ENCODE assay signal across 24 cellular contexts in the genomic region with DNA sequence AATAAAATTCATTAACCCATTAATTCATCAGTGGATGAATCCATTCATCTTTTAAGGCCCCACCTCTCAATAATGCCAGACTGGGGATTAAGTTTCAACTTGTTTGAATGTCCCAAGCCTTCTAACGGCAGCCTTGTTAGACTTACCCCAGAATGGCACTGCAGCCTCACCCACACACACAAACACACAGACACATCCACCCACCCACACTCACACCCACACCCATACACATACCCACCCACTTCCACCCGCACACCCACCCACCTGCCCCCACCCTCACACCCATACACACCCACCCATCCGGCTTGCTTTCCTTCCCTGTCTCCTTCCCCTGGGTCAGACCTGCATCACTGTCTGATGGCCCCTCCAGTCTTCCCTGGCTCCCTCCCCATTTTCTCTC.
DNase-seq lines count a peak whose midpoint lies in the region; ATAC-seq, FAIRE-seq and TF ChIP-seq lines count a peak whose summit lies in the region.
"Had no signal": no experiment of that assay in that cellular context is flagged by ENCODE, and none has a peak within 500 bp of the region (broad histone marks: within the 10 kb centered on the region; RNA-seq: fewer than 3 reads in every experiment).

No MANE protein-coding gene starts in this region.

- no peaks in the 10 kb centered on the region for H3K79me2 ChIP-seq in astrocyte (ENCODE audit: insufficient read depth, low read length)

- no peak overlapping the region for H3K27ac ChIP-seq in astrocyte (ENCODE audit: low read depth, low read length)
- peak overlapping the region in 3 of 5 donors; percentile 4 to 89 (median 85) for H3K27ac ChIP-seq in stomach
- H3K27ac ChIP-seq: SK-N-MC, spleen had no signal

- TF ChIP-seq CTCF in HFFc6 (IDR thresholded peaks at IDR 0.05) (no peak), astrocyte (IDR thresholded peaks at IDR 0.05; ENCODE audit: insufficient read depth, low read depth, low read length) (no peak), natural killer cell (IDR thresholded peaks at IDR 0.05) (no peak), stomach (IDR thresholded peaks at IDR 0.05) (no peak)

- H2AFZ ChIP-seq in astrocyte (ENCODE audit: low read depth, low read length): no peak overlapping the region

- 86 to 98% (median 91%) methylated on average over 3 of the region's 3 CpGs for WGBS in stomach, 5 donors

- H3K36me3 ChIP-seq in astrocyte (ENCODE audit: insufficient read depth, low read length): no peaks in the 10 kb centered on the region
- H3K36me3 ChIP-seq in stomach: no peaks in the 10 kb centered on the region
- H3K36me3 ChIP-seq: spleen, thoracic aorta had no signal

- intact Hi-C loops in natural killer cell (cut with micrococcal nuclease) (no loop called here), stomach (cut with DNase I; ENCODE audit: low total_unique reads) (no loop called here)

- no peak overlapping the region for H3K9ac ChIP-seq in astrocyte (ENCODE audit: low read length)
- H3K9ac ChIP-seq: BLaER1 treated with 17β-estradiol and CSF1 and Interleukin-3, amounts not matched to agents 10 nM and 100 nM had no signal

- peaks cover 89% of the 10 kb centered on the region for H3K4me1 Mint-ChIP-seq in HFFc6 (ENCODE audit: low read depth)
- H3K4me1 Mint-ChIP-seq in astrocyte (ENCODE audit: low read depth, unreplicated experiment): peaks cover 49% of the 10 kb centered on the region
- peaks cover 68 to 77% of the 10 kb centered on the region in 2 donors for H3K4me1 Mint-ChIP-seq in natural killer cell

- H3K27ac Mint-ChIP-seq in HFFc6: peak overlapping the region; percentile 43
- peak overlapping the region; percentile 34 for H3K27ac Mint-ChIP-seq in astrocyte (ENCODE audit: unreplicated experiment)
- H3K27ac Mint-ChIP-seq in natural killer cell: peak overlapping the region; percentile 90 to 93
- H3K27ac Mint-ChIP-seq: activated CD8-positive, alpha-beta T cell treated with anti-CD3 and anti-CD28 coated beads, Interleukin-2, amount 10 ng/mL, durations not matched to agents 7 days and 5 days; activated naive CD8-positive, alpha-beta T cell; activated T-helper 2 cell treated with anti-CD3 and anti-CD28 coated beads, Interferon-gamma antibody, Interleukin-2, Interleukin-4, amounts not matched to agents 10 μg/mL and 5 μg/mL and 100 μg/mL, durations not matched to agents 14 hours and 24 hours and 36 hours had no signal

- H3K4me1 ChIP-seq in astrocyte (ENCODE audit: insufficient read depth, low read length): peaks cover 26% of the 10 kb centered on the region
- H3K4me1 ChIP-seq in stomach: peaks cover 5 to 38% (median 30%) of the 10 kb centered on the region in 4 donors

- DNase-seq in HFFc6 (no peak), astrocyte (ENCODE audit: low read depth) (no peak), natural killer cell (no peak), stomach (no peak), cerebellar cortex (ENCODE audit: low spot score) (no peak)
- DNase-seq: activated CD8-positive, alpha-beta T cell treated with anti-CD3 and anti-CD28 coated beads, Interleukin-2, amount 10 ng/mL, durations not matched to agents 7 days and 5 days; aorta; DMS79 treated with DMSO at 0.1 percent for 48 hours; dorsolateral prefrontal cortex; GF-D8; mesendoderm; retina; spleen; stimulated activated CD4-positive, alpha-beta T cell treated with anti-CD3 and anti-CD28 coated beads, Interleukin-2, amount 100 ng/mL, for 48 hours had no signal

- no peak overlapping the region for H3K4me3 Mint-ChIP-seq in HFFc6
- no peak overlapping the region for H3K4me3 Mint-ChIP-seq in astrocyte (ENCODE audit: unreplicated experiment)
- peak overlapping the region; percentile 79 for H3K4me3 Mint-ChIP-seq in natural killer cell
- H3K4me3 Mint-ChIP-seq: activated CD8-positive, alpha-beta T cell treated with anti-CD3 and anti-CD28 coated beads, Interleukin-2, amount 10 ng/mL, durations not matched to agents 7 days and 5 days; activated naive CD8-positive, alpha-beta T cell had no signal

- H3K36me3 Mint-ChIP-seq in HFFc6 (ENCODE audit: low read depth): peaks cover 28% of the 10 kb centered on the region
- H3K36me3 Mint-ChIP-seq in astrocyte (ENCODE audit: low read depth, unreplicated experiment): peaks cover 2% of the 10 kb centered on the region
- H3K36me3 Mint-ChIP-seq in natural killer cell: no peaks in the 10 kb centered on the region

- no peak overlapping the region for H3K4me2 ChIP-seq in astrocyte (ENCODE audit: low read length)

- H3K9me3 ChIP-seq in astrocyte (ENCODE audit: insufficient read depth, low read depth, low read length) (no peaks in the 10 kb centered on the region), stomach (no peaks in the 10 kb centered on the region)
- H3K9me3 ChIP-seq: spleen, thoracic aorta had no signal

- TF ChIP-seq POLR2A in stomach (IDR thresholded peaks at IDR 0.05): no peak

- FAIRE-seq in astrocyte (lab: Jason Lieb, UNC): no peak
- FAIRE-seq: GM19239 had no signal

- peaks cover 4% of the 10 kb centered on the region; the same call in 1 of the 2 replicates for H3K27me3 Mint-ChIP-seq in HFFc6 (ENCODE audit: insufficient read depth)
- no peaks in the 10 kb centered on the region for H3K27me3 Mint-ChIP-seq in astrocyte (ENCODE audit: low read depth, unreplicated experiment)
- H3K27me3 Mint-ChIP-seq in natural killer cell (ENCODE audit: low read depth in 2 of 2): no peaks in the 10 kb centered on the region
- H3K27me3 Mint-ChIP-seq: activated naive CD8-positive, alpha-beta T cell had no signal

- H3K27me3 ChIP-seq in astrocyte (ENCODE audit: insufficient read depth, low read length) (no peaks in the 10 kb centered on the region), stomach (no peaks in the 10 kb centered on the region)
- H3K27me3 ChIP-seq: BLaER1 treated with 17β-estradiol and CSF1 and Interleukin-3, amounts not matched to agents 10 nM and 100 nM; spleen had no signal

- ATAC-seq in natural killer cell: peak in 2 of 3 donors; percentile 37 to 57
- no peak for ATAC-seq in HG02938 (IDR thresholded peaks at IDR 0.05; ENCODE audit: unreplicated experiment)
- ATAC-seq in HG03521 (IDR thresholded peaks at IDR 0.05; ENCODE audit: unreplicated experiment): no peak
- ATAC-seq: activated CD8-positive, alpha-beta T cell treated with anti-CD3 and anti-CD28 coated beads, Interleukin-2, amount 10 ng/mL, durations not matched to agents 7 days and 5 days; HCT116; left lobe of liver had no signal

- H3K4me3 ChIP-seq in astrocyte (ENCODE audit: insufficient read depth, low read depth, low read length): no peak overlapping the region
- H3K4me3 ChIP-seq in stomach: no peak overlapping the region
- H3K4me3 ChIP-seq: BLaER1 treated with 17β-estradiol and CSF1 and Interleukin-3, amounts not matched to agents 10 nM and 100 nM; dorsolateral prefrontal cortex; SK-N-MC; spleen; thoracic aorta had no signal

- H4K20me1 ChIP-seq in astrocyte (ENCODE audit: insufficient read depth, low read length): no peaks in the 10 kb centered on the region
- H4K20me1 ChIP-seq: BLaER1 treated with 17β-estradiol and CSF1 and Interleukin-3, amounts not matched to agents 10 nM and 100 nM had no signal

- H3K9me3 Mint-ChIP-seq in HFFc6 (peaks cover 15% of the 10 kb centered on the region), astrocyte (ENCODE audit: unreplicated experiment) (no peaks in the 10 kb centered on the region), natural killer cell (peaks cover 3% of the 10 kb centered on the region in 2 donors)
- H3K9me3 Mint-ChIP-seq: activated T-helper 2 cell treated with anti-CD3 and anti-CD28 coated beads, Interferon-gamma antibody, Interleukin-2, Interleukin-4, amounts not matched to agents 10 μg/mL and 5 μg/mL and 100 μg/mL, durations not matched to agents 14 hours and 24 hours and 36 hours had no signal

- TF ChIP-seq EP300 in stomach (IDR thresholded peaks at IDR 0.05): no peak

Comparison
In these comparisons a context has a peak if more than half of its experiments do, and no peak if none do; other contexts are left out.
1. H3K27ac Mint-ChIP-seq: peak in every context shown above with its lines; median percentile 92 in natural killer cell; 43 in HFFc6; 34 in astrocyte.
2. ATAC-seq: peak in natural killer cell (2 of 3); none in HG02938 (single experiment) and HG03521 (single experiment).